ENCODE assay signal across 24 cellular contexts in the genomic region with DNA sequence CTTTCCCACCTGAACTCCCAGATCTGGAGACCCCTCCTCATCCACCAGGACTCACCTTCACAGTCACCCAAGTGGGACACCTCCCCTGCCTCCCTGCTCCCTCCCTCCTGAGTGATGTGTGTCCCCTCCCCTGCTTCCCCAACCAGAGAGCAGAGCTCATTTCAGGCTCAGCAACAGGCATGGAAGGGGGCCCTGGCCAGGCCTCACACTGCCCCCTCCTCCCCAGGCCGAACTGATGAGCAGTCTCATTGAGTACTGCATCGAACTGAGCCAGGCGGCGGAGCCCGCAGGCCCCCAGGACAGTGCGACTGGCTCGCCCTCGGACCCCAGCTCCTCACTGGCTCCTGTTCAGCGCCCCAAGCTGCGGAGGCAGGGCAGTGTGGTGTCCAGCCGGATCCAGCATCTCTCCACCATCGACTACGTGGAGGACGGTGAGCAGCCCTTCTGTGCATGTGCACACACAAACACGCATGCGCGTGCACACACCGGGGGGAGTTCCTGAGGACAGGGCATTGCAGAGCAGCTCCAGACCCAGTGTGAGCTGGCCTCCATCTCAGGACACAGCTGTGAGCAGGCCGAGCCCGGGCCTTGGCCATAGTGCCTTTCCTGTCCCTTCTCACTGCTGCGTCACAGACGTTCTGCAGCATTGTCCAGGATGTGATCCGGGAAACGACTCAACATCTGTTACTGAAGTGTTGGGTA. TPM values are rescaled to one million over a fixed set of nuclear protein-coding genes. Genes with fewer than 3 reads are reported as not detected.
A peak's percentile ranks its signal among the peaks of the same experiment; 100 is the strongest.
DNase-seq lines count a peak whose midpoint lies in the region; ATAC-seq, FAIRE-seq and TF ChIP-seq lines count a peak whose summit lies in the region.
"Had no signal": no experiment of that assay in that cellular context is flagged by ENCODE, and none has a peak within 500 bp of the region (broad histone marks: within the 10 kb centered on the region; RNA-seq: fewer than 3 reads in every experiment).

No MANE protein-coding gene starts in this region.

- H3K79me2 ChIP-seq in DOHH2 (ENCODE audit: control insufficient read depth, low read length), result peaks cover 13% of the 10 kb centered on the region
- no peaks in the 10 kb centered on the region for H3K79me2 ChIP-seq in K562 (ENCODE audit: control insufficient read depth, insufficient read depth, low read length)

- H3K36me3 ChIP-seq in DOHH2 (ENCODE audit: control insufficient read depth, low read length) (peaks cover 68% of the 10 kb centered on the region), K562 (ENCODE audit: control insufficient read depth, insufficient read depth, low read length) (peaks cover 80% of the 10 kb centered on the region), kidney (ENCODE audit: control insufficient read depth in 1 of 2, insufficient read depth in 2 of 2, low read length in 2 of 2) (peaks cover 4 to 13% of the 10 kb centered on the region in 2 donors), spleen (peaks cover 7 to 100% (median 82%) of the 10 kb centered on the region in 6 donors)

- H3K4me3 Mint-ChIP-seq in immature natural killer cell, result no peak overlapping the region
- H3K4me3 Mint-ChIP-seq: activated naive CD8-positive, alpha-beta T cell; activated T-cell treated with anti-CD3 and anti-CD28 coated beads, Interleukin-2, amount 50 U/mL, for 72 hours; CD4-positive, alpha-beta memory T cell; nephron had no signal

- H3K27ac ChIP-seq in DOHH2 (ENCODE audit: low read depth, low read length), result peak overlapping the region; percentile 97
- H3K27ac ChIP-seq in K562 (ENCODE audit: extremely low read depth, low read depth, low read length), result no peak overlapping the region
- H3K27ac ChIP-seq in kidney (ENCODE audit: low read depth in 2 of 2, low read length in 2 of 2), result no peak overlapping the region
- H3K27ac ChIP-seq in spleen, result peak overlapping the region; percentile 6 to 91 (median 84)
- H3K27ac ChIP-seq: prostate gland, testis had no signal

- FAIRE-seq in K562 (lab: Jason Lieb, UNC) (no peak), kidney (lab: Jason Lieb, UNC) (no peak)
- FAIRE-seq: GM18507, H1 had no signal

- TF ChIP-seq EP300 in K562 (IDR thresholded peaks at IDR 0.05; ENCODE audit: low read length), result no peak

- TF ChIP-seq CTCF in DOHH2 (IDR thresholded peaks at IDR 0.05; ENCODE audit: low read depth, low read length, poor library complexity, severe bottlenecking) (no peak), K562 (IDR thresholded peaks at IDR 0.05 in 2 of 3, conservative IDR thresholded peaks at IDR 0.05 in 1 of 3; ENCODE audit: insufficient read depth in 2 of 3, low read depth in 1 of 3, low read length in 3 of 3) (no peak), kidney (IDR thresholded peaks at IDR 0.05; ENCODE audit: borderline replicate concordance, extremely low read depth, insufficient read depth) (no peak), spleen (IDR thresholded peaks at IDR 0.05 in 8 of 11, conservative IDR thresholded peaks at IDR 0.05 in 3 of 11) (no peak)

- H3K4me1 ChIP-seq in DOHH2 (ENCODE audit: control insufficient read depth, low read length), result peaks cover 78% of the 10 kb centered on the region
- peaks cover 9 to 41% of the 10 kb centered on the region in 2 experiments for H3K4me1 ChIP-seq in K562 (replicated peaks in 1 of 2; ENCODE audit: control insufficient read depth in 2 of 2, insufficient read depth in 2 of 2, low read length in 2 of 2)
- H3K4me1 ChIP-seq in kidney (ENCODE audit: control insufficient read depth in 1 of 2, insufficient read depth in 1 of 2, low read depth in 1 of 2, low read length in 2 of 2), result peaks cover 0 to 3% of the 10 kb centered on the region in 2 donors
- peaks cover 14 to 80% (median 59%) of the 10 kb centered on the region in 6 donors for H3K4me1 ChIP-seq in spleen
- H3K4me1 ChIP-seq: prostate gland, testis had no signal

- CTCF ChIA-PET in K562 (lab: Yijun Ruan, JAX; ENCODE audit: low intra/inter-chr PET ratio), result no interaction called here

- in situ Hi-C loops in K562 (cut with MboI), result no loop called here

- no peak for DNase-seq in K562 (ENCODE audit: extremely low read depth in 1 of 4, low spot score in 3 of 4)
- DNase-seq in kidney, result peak; percentile 64
- peak; percentile 91 for DNase-seq in spleen
- DNase-seq in DMS114 treated with DMSO at 0.1 percent for 48 hours (lab: John Stamatoyannopoulos, UW; ENCODE audit: unreplicated experiment), result no peak
- no peak for DNase-seq in immature natural killer cell
- DNase-seq: ACHN; activated T-cell treated with anti-CD3 and anti-CD28 coated beads, Interleukin-2, amount 50 U/mL, for 72 hours; DMS79 treated with DMSO at 0.1 percent for 48 hours; dorsolateral prefrontal cortex; glutamatergic neuron; MV-4-11; NCI-H2081; NCI-H446 treated with DMSO at 0.1 percent for 48 hours; testis had no signal

- BruUV-seq in K562 (replicated peaks; lab: Mats Ljungman, UMichigan), result no TSS peak

- ATAC-seq in K562 (no peak), GM19328 (IDR thresholded peaks at IDR 0.05; ENCODE audit: unreplicated experiment) (no peak), GM19455 (IDR thresholded peaks at IDR 0.05; ENCODE audit: unreplicated experiment) (no peak)
- ATAC-seq: activated T-cell treated with anti-CD3 and anti-CD28 coated beads, Interleukin-2, amount 50 U/mL, for 72 hours had no signal

- H3F3A ChIP-seq in DOHH2 (ENCODE audit: control insufficient read depth, insufficient read depth), result peaks cover 18% of the 10 kb centered on the region

- no peak overlapping the region for H3K27ac Mint-ChIP-seq in immature natural killer cell
- H3K27ac Mint-ChIP-seq: activated naive CD8-positive, alpha-beta T cell; activated T-cell treated with anti-CD3 and anti-CD28 coated beads, Interleukin-2, amount 50 U/mL, for 72 hours; nephron had no signal

- H3K9me1 ChIP-seq in K562 (ENCODE audit: control insufficient read depth, insufficient read depth, low read length), result no peaks in the 10 kb centered on the region

- no peaks in the 10 kb centered on the region for H3K27me3 Mint-ChIP-seq in immature natural killer cell (ENCODE audit: low read depth in 3 of 3)
- H3K27me3 Mint-ChIP-seq: activated naive CD8-positive, alpha-beta T cell; CD4-positive, alpha-beta memory T cell had no signal

- no peaks in the 10 kb centered on the region for H3K4me1 Mint-ChIP-seq in immature natural killer cell
- H3K4me1 Mint-ChIP-seq: nephron had no signal

- peak overlapping the region; percentile 92 for H3K4me2 ChIP-seq in DOHH2 (ENCODE audit: low read length)
- no peak overlapping the region for H3K4me2 ChIP-seq in K562 (ENCODE audit: insufficient read depth, low read length)

- H3K27me3 ChIP-seq in DOHH2 (ENCODE audit: control insufficient read depth, low read length), result no peaks in the 10 kb centered on the region
- no peaks in the 10 kb centered on the region for H3K27me3 ChIP-seq in K562 (ENCODE audit: control insufficient read depth in 2 of 2, insufficient read depth in 2 of 2, low read length in 2 of 2)
- no peaks in the 10 kb centered on the region for H3K27me3 ChIP-seq in spleen (replicated peaks in 1 of 7)
- H3K27me3 ChIP-seq: dorsolateral prefrontal cortex, testis had no signal

- POLR2A ChIA-PET in K562 (lab: Yijun Ruan, JAX), result interaction anchor here (0.5 to 12.2 kb wide), 9 partner anchors 10 to 287 kb away, joined by 3 to 185 read pairs (median 4); a partner anchor contains a TSS

- no peaks in the 10 kb centered on the region for H3K9me2 ChIP-seq in DOHH2 (replicated peaks; ENCODE audit: control insufficient read depth, low read length)

- H3K4me3 ChIP-seq in DOHH2 (ENCODE audit: low read length) (peak overlapping the region; percentile 69), K562 (no peak overlapping the region), kidney (ENCODE audit: low read length in 2 of 2) (no peak overlapping the region), spleen (no peak overlapping the region)
- H3K4me3 ChIP-seq: dorsolateral prefrontal cortex, prostate gland, testis had no signal

- no peak for TF ChIP-seq RAD21 in K562 (CRISPR knock-in tag; conservative IDR thresholded peaks at IDR 0.05 in 1 of 2, IDR thresholded peaks at IDR 0.05 in 1 of 2)

- no peaks in the 10 kb centered on the region for H3K9me3 Mint-ChIP-seq in immature natural killer cell
- H3K9me3 Mint-ChIP-seq: activated T-cell treated with anti-CD3 and anti-CD28 coated beads, Interleukin-2, amount 50 U/mL, for 72 hours; CD4-positive, alpha-beta memory T cell; nephron had no signal

- peaks cover 4 to 11% (median 8%) of the 10 kb centered on the region in 3 donors for H3K36me3 Mint-ChIP-seq in immature natural killer cell
- H3K36me3 Mint-ChIP-seq: activated naive CD8-positive, alpha-beta T cell had no signal

- H3K9ac ChIP-seq in K562 (ENCODE audit: insufficient read depth in 1 of 2, low read depth in 2 of 2, low read length in 2 of 2), result peak overlapping the region in 1 of 2 experiments; percentile 74; a peak in 2 of 4 replicates
- no peak overlapping the region for H3K9ac ChIP-seq in kidney (ENCODE audit: low read length in 2 of 2)

- intact Hi-C loops in K562 (cut with micrococcal nuclease), result no loop called here
- intact Hi-C loops in kidney (cut with DNase I), result no loop called here
- intact Hi-C loops in spleen (cut with DNase I; ENCODE audit: low total_unique reads), result no loop called here

- H3K9me3 ChIP-seq in DOHH2 (ENCODE audit: control insufficient read depth, insufficient read depth, low read length), result no peaks in the 10 kb centered on the region
- H3K9me3 ChIP-seq in K562 (replicated peaks; ENCODE audit: control insufficient read depth, insufficient read depth, low read depth, low read length), result no peaks in the 10 kb centered on the region
- H3K9me3 ChIP-seq in kidney (ENCODE audit: control insufficient read depth in 1 of 2, low read length in 2 of 2), result no peaks in the 10 kb centered on the region
- H3K9me3 ChIP-seq in spleen, result no peaks in the 10 kb centered on the region
- H3K9me3 ChIP-seq: prostate gland, testis had no signal

- H4K20me1 ChIP-seq in DOHH2 (ENCODE audit: control insufficient read depth, insufficient read depth, low read depth, low read length), result 0 out of 2 replicates have a peak, but pooled peaks cover 4% of the 10 kb centered on the region
- 0 out of 2 replicates have a peak, but pooled peaks cover 4% of the 10 kb centered on the region for H4K20me1 ChIP-seq in K562 (replicated peaks; ENCODE audit: control insufficient read depth, insufficient read depth, low read length)

- TF ChIP-seq POLR2A in K562 (conservative IDR thresholded peaks at IDR 0.05) (no peak), spleen (IDR thresholded peaks at IDR 0.05) (no peak)

- no peak overlapping the region for H2AFZ ChIP-seq in K562 (ENCODE audit: low read depth, low read length)

- WGBS in K562 (ENCODE audit: insufficient coverage, low coverage, missing lambda C conversion rate), result 95% methylated on average over 20 of the region's 24 CpGs
- 73 to 86% (median 81%) methylated on average over 22 to 24 of the region's 24 CpGs for WGBS in spleen, 5 donors

RNA-seq across cellular contexts. Expression of a gene that starts 17.8 kb away (rescaled TPM):
- 684 and 1,510 TPM in 2 replicates for total RNA-seq in K562 (2011; cell fraction: chromatin; rRNA removed; ENCODE audit: low replicate concordance)
- 291 and 321 TPM in 2 replicates for total RNA-seq in K562 (2011; cell fraction: nucleolus; rRNA removed)
- total RNA-seq in K562 (2011; cell fraction: nucleoplasm; rRNA removed), result 737 and 1,283 TPM in 2 replicates
- 15.2 and 20.1 TPM in 2 replicates for total RNA-seq in K562 (2014; rRNA removed)
- total RNA-seq in K562 (2014; rRNA removed; fragmentation: Illumina TruSeq; extraction: Trizol), result 62.8 and 76.9 TPM in 2 replicates
- 26.3 and 31.5 TPM in 2 replicates for total RNA-seq in K562 (2015; rRNA removed; fragmentation: Illumina TruSeq; extraction: Trizol)
- total RNA-seq in K562 (2021), result 129 and 208 TPM in 2 replicates
- 56.2 and 171 TPM in 2 replicates for polyA plus RNA-seq in K562 (2011; rRNA removed)
- 45.5 and 49.2 TPM in 2 replicates for polyA plus RNA-seq in K562 (2011; cell fraction: cytosol; rRNA removed)
- polyA plus RNA-seq in K562 (2011; cell fraction: nucleus; rRNA removed), result 234 and 651 TPM in 2 replicates
- 312 and 328 TPM in 2 replicates for polyA plus RNA-seq in K562 (2012)
- polyA plus RNA-seq in K562 (2014; fragmentation: Illumina TruSeq; extraction: Trizol), result 137 and 146 TPM in 2 replicates
- polyA plus RNA-seq in K562 (2014; fragmentation: Nextera tagmentation; extraction: Ambion mirVana), result 10 to 100 TPM; 22.8 to 30.1 TPM
- 382 and 389 TPM in 2 replicates for polyA plus RNA-seq in K562 (2014; rRNA removed)
- 92.6 and 137 TPM in 2 replicates for polyA minus RNA-seq in K562 (2011; rRNA and poly(A)+ RNA removed)
- 19.9 and 35.6 TPM in 2 replicates for polyA minus RNA-seq in K562 (2011; cell fraction: cytosol; rRNA and poly(A)+ RNA removed)
- 168 and 220 TPM in 2 replicates for polyA minus RNA-seq in K562 (2011; cell fraction: nucleus; rRNA and poly(A)+ RNA removed)
- total RNA-seq in kidney, result 1,006 TPM
- 595 TPM for polyA plus RNA-seq in kidney (ENCODE audit: insufficient read depth, low read depth, low replicate concordance)
- 1,000 to 10,000 TPM in 2 of 7 donors, 100 to 1,000 TPM in 5; 266 to 1,804 (median 799) TPM for total RNA-seq in spleen
- 1,000 to 10,000 TPM in 2 of 3 donors, 100 to 1,000 TPM in 1; 526 to 1,090 (median 1,018) TPM for polyA plus RNA-seq in spleen
- polyA plus RNA-seq in immature natural killer cell, result 1 to 10 TPM in 2 of 3 donors, under 1 TPM in 1; 0.26 to 5.9 (median 1.4) TPM

RNA-seq across cellular contexts. Expression of a gene that starts 18.4 kb away (rescaled TPM):
- 28.5 and 83.6 TPM in 2 replicates for total RNA-seq in K562 (2011; cell fraction: chromatin; rRNA removed; ENCODE audit: low replicate concordance)
- 89.6 and 96.9 TPM in 2 replicates for total RNA-seq in K562 (2011; cell fraction: nucleolus; rRNA removed)
- total RNA-seq in K562 (2011; cell fraction: nucleoplasm; rRNA removed), result 32.8 and 36.5 TPM in 2 replicates
- total RNA-seq in K562 (2014; rRNA removed) (34.6 and 46.5 TPM in 2 replicates), K562 (2014; rRNA removed; fragmentation: Illumina TruSeq; extraction: Trizol) (6.2 and 8.6 TPM in 2 replicates), K562 (2015; rRNA removed; fragmentation: Illumina TruSeq; extraction: Trizol) (15.0 and 15.8 TPM in 2 replicates), K562 (2021) (44.2 and 54.5 TPM in 2 replicates), kidney (41.3 TPM), spleen (100 to 1,000 TPM in 3 of 7 donors, 10 to 100 TPM in 4; 65.4 to 128 (median 99.5) TPM)
- polyA plus RNA-seq in K562 (2011; rRNA removed) (16.0 and 19.9 TPM in 2 replicates), K562 (2014; fragmentation: Illumina TruSeq; extraction: Trizol) (12.0 and 19.4 TPM in 2 replicates), K562 (2014; fragmentation: Nextera tagmentation; extraction: Ambion mirVana) (1 to 10 TPM; 4.5 to 5.0 TPM), K562 (2014; rRNA removed) (33.4 and 41.7 TPM in 2 replicates), kidney (ENCODE audit: insufficient read depth, low read depth, low replicate concordance) (9.4 TPM), spleen (10 to 100 TPM; 19.3 to 32.0 (median 23.4) TPM), immature natural killer cell (10 to 100 TPM; 62.8 to 73.5 (median 63.4) TPM)
- polyA plus RNA-seq in K562 (2011; cell fraction: cytosol; rRNA removed), result 24.0 and 43.0 TPM in 2 replicates
- polyA plus RNA-seq in K562 (2011; cell fraction: nucleus; rRNA removed), result 25.1 and 46.6 TPM in 2 replicates
- 21.4 and 22.5 TPM in 2 replicates for polyA plus RNA-seq in K562 (2012)
- 8.4 and 13.5 TPM in 2 replicates for polyA minus RNA-seq in K562 (2011; rRNA and poly(A)+ RNA removed)
- polyA minus RNA-seq in K562 (2011; cell fraction: cytosol; rRNA and poly(A)+ RNA removed), result 21.0 and 21.1 TPM in 2 replicates
- polyA minus RNA-seq in K562 (2011; cell fraction: nucleus; rRNA and poly(A)+ RNA removed), result 28.1 and 34.6 TPM in 2 replicates

RNA-seq across cellular contexts. Expression of a gene that starts 22.3 kb away (rescaled TPM):
- 2.5 and 2.9 TPM in 2 replicates for total RNA-seq in K562 (2011; cell fraction: chromatin; rRNA removed; ENCODE audit: low replicate concordance)
- 2.7 and 3.6 TPM in 2 replicates for total RNA-seq in K562 (2011; cell fraction: nucleolus; rRNA removed)
- 2.3 and 2.7 TPM in 2 replicates for total RNA-seq in K562 (2011; cell fraction: nucleoplasm; rRNA removed)
- 0.82 and 2.3 TPM in 2 replicates for total RNA-seq in K562 (2014; rRNA removed)
- total RNA-seq in K562 (2014; rRNA removed; fragmentation: Illumina TruSeq; extraction: Trizol), result 0.55 and 0.57 TPM in 2 replicates
- 0.40 and 0.45 TPM in 2 replicates for total RNA-seq in K562 (2015; rRNA removed; fragmentation: Illumina TruSeq; extraction: Trizol)
- 0.92 and 2.2 TPM in 2 replicates for total RNA-seq in K562 (2021)
- 0.61 and 0.81 TPM in 2 replicates for polyA plus RNA-seq in K562 (2011; rRNA removed)
- 0.49 and 0.85 TPM in 2 replicates for polyA plus RNA-seq in K562 (2011; cell fraction: cytosol; rRNA removed)
- polyA plus RNA-seq in K562 (2011; cell fraction: nucleus; rRNA removed), result 1.2 and 3.9 TPM in 2 replicates
- polyA plus RNA-seq in K562 (2012), result 1.3 and 1.4 TPM in 2 replicates
- 0.51 and 0.68 TPM in 2 replicates for polyA plus RNA-seq in K562 (2014; fragmentation: Illumina TruSeq; extraction: Trizol)
- under 1 TPM; 0.15 to 0.34 TPM for polyA plus RNA-seq in K562 (2014; fragmentation: Nextera tagmentation; extraction: Ambion mirVana)
- polyA plus RNA-seq in K562 (2014; rRNA removed), result 0.93 and 1.1 TPM in 2 replicates
- 0.35 and 0.42 TPM in 2 replicates for polyA minus RNA-seq in K562 (2011; rRNA and poly(A)+ RNA removed)
- polyA minus RNA-seq in K562 (2011; cell fraction: cytosol; rRNA and poly(A)+ RNA removed), result 0.76 and 0.91 TPM in 2 replicates
- polyA minus RNA-seq in K562 (2011; cell fraction: nucleus; rRNA and poly(A)+ RNA removed), result 0.40 and 0.56 TPM in 2 replicates
- 14.7 TPM for total RNA-seq in kidney
- 4.1 TPM for polyA plus RNA-seq in kidney (ENCODE audit: insufficient read depth, low read depth, low replicate concordance)
- total RNA-seq in spleen, result 10 to 100 TPM; 11.6 to 33.4 (median 25.7) TPM
- polyA plus RNA-seq in spleen, result 10 to 100 TPM; 14.1 to 26.2 (median 24.1) TPM
- 10 to 100 TPM in 2 of 3 donors, 1 to 10 TPM in 1; 4.5 to 16.0 (median 10.3) TPM for polyA plus RNA-seq in immature natural killer cell

RNA-seq across cellular contexts. Expression of a gene that starts 50.2 kb away (rescaled TPM):
- 0.79 and 1.5 TPM in 2 replicates for total RNA-seq in K562 (2011; cell fraction: chromatin; rRNA removed; ENCODE audit: low replicate concordance)
- total RNA-seq in K562 (2011; cell fraction: nucleolus; rRNA removed), result 1.4 and 1.5 TPM in 2 replicates
- total RNA-seq in K562 (2011; cell fraction: nucleoplasm; rRNA removed), result 0.38 and 0.95 TPM in 2 replicates
- total RNA-seq in K562 (2014; rRNA removed) (1.3 and 2.1 TPM in 2 replicates), K562 (2014; rRNA removed; fragmentation: Illumina TruSeq; extraction: Trizol) (0.29 and 0.44 TPM in 2 replicates), K562 (2015; rRNA removed; fragmentation: Illumina TruSeq; extraction: Trizol) (0.65 and 0.75 TPM in 2 replicates), K562 (2021) (0.81 and 1.3 TPM in 2 replicates), kidney (0.19 TPM), spleen (1 to 10 TPM in 2 of 7 donors, under 1 TPM in 5; 0.56 to 2.7 (median 0.79) TPM)
- polyA plus RNA-seq in K562 (2011; rRNA removed) (0.39 and 0.56 TPM in 2 replicates), K562 (2014; fragmentation: Illumina TruSeq; extraction: Trizol) (0.49 and 0.64 TPM in 2 replicates), K562 (2014; fragmentation: Nextera tagmentation; extraction: Ambion mirVana) (under 1 TPM; 0.06 to 0.08 TPM), K562 (2014; rRNA removed) (0.61 and 0.98 TPM in 2 replicates), kidney (ENCODE audit: insufficient read depth, low read depth, low replicate concordance) (0.95 TPM), spleen (1 to 10 TPM; 1.1 to 2.1 (median 1.4) TPM), immature natural killer cell (1 to 10 TPM in 1 of 3 donors, under 1 TPM in 2; 0.90 to 1.2 (median 0.90) TPM)
- polyA plus RNA-seq in K562 (2011; cell fraction: cytosol; rRNA removed), result 0.53 and 1.1 TPM in 2 replicates
- polyA plus RNA-seq in K562 (2011; cell fraction: nucleus; rRNA removed), result 0.79 and 1.1 TPM in 2 replicates
- polyA plus RNA-seq in K562 (2012), result 1.0 and 1.8 TPM in 2 replicates
- 0.12 and 0.25 TPM in 2 replicates for polyA minus RNA-seq in K562 (2011; rRNA and poly(A)+ RNA removed)
- polyA minus RNA-seq in K562 (2011; cell fraction: cytosol; rRNA and poly(A)+ RNA removed), result 0.64 TPM in 1 of 2 replicates, not detected in the other
- 0.67 and 0.81 TPM in 2 replicates for polyA minus RNA-seq in K562 (2011; cell fraction: nucleus; rRNA and poly(A)+ RNA removed)
- total RNA-seq: mesenteric fat pad had no signal

Comparison
In these comparisons a context has a peak if more than half of its experiments do, and no peak if none do; other contexts are left out.
1. H3K27ac ChIP-seq: peak in DOHH2 (single experiment) and spleen (8 of 8); none in K562 (single experiment) and kidney (0 of 2).
2. DNase-seq: peak in kidney (single experiment) and spleen (single experiment); none in K562 (0 of 4), DMS114 treated with DMSO at 0.1 percent for 48 hours (single experiment) and immature natural killer cell (0 of 3).